In the genomic region with DNA sequence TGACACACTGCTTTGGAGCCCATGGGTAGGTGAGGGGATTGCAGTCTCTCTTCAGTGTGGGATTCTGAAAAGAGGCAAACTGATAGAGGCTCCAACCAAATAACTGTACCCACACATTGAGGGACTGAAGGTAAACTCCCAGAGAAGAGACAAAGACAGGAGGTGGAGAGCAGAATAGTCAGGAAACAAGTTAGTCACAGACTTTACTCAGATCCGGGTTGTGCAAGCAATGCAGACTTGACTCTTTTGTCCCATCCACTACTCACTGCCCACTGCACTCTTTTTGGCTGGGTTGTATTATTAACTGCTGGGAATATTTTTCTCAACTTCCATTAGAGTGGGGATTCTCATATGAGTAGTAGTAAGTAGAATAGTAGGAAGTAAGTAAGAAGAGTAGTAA, we compare ENCODE assay signal across 18 cellular contexts.
DNase-seq lines count a peak whose midpoint lies in the region; TF ChIP-seq lines count a peak whose summit lies in the region.
"Had no signal": no experiment of that assay in that cellular context is flagged by ENCODE, and none has a peak within 500 bp of the region (broad histone marks: within the 10 kb centered on the region; RNA-seq: fewer than 3 reads in every experiment).

No MANE protein-coding gene starts in this region.

- in situ Hi-C loops in mammary epithelial cell (cut with MboI; ENCODE audit: low sequenced_read_pairs in 2 of 2): no loop called here

- H3K4me2 ChIP-seq in mammary epithelial cell (ENCODE audit: insufficient read depth, low read depth, low read length): no peak overlapping the region
- H3K4me2 ChIP-seq: A549; BLaER1 treated with 17β-estradiol and CSF1 and Interleukin-3, amounts not matched to agents 10 nM and 100 nM had no signal

- H3K4me3 Mint-ChIP-seq in MCF 10A (ENCODE audit: unreplicated experiment): no peak overlapping the region
- H3K4me3 Mint-ChIP-seq: B cell; CD4-positive, alpha-beta T cell; CD8-positive, alpha-beta T cell had no signal

- dilution Hi-C loops in mammary epithelial cell (cut with HindIII; ENCODE audit: low sequenced_read_pairs): no loop called here

- no peaks in the 10 kb centered on the region for H3K36me3 Mint-ChIP-seq in MCF 10A (ENCODE audit: insufficient read depth, unreplicated experiment)
- H3K36me3 Mint-ChIP-seq: CD8-positive, alpha-beta T cell had no signal

- peaks cover 21% of the 10 kb centered on the region for H3K4me1 Mint-ChIP-seq in MCF 10A (ENCODE audit: insufficient read depth, unreplicated experiment)
- H3K4me1 Mint-ChIP-seq: B cell had no signal

- peaks cover 2% of the 10 kb centered on the region for H3K9me3 ChIP-seq in mammary epithelial cell (replicated peaks; ENCODE audit: insufficient read depth, low read length)
- H3K9me3 ChIP-seq: BLaER1 treated with 17β-estradiol and CSF1 and Interleukin-3, amounts not matched to agents 10 nM and 100 nM; Caco-2 had no signal

- no peak overlapping the region for H3K27ac ChIP-seq in mammary epithelial cell (ENCODE audit: insufficient read depth, low read depth, low read length)
- H3K27ac ChIP-seq: 22Rv1; A549; BLaER1 treated with 17β-estradiol and CSF1 and Interleukin-3, amounts not matched to agents 10 nM and 100 nM; C4-2B had no signal

- DNase-seq in MCF 10A (ENCODE audit: unreplicated experiment): peak; percentile 38
- no peak for DNase-seq in mammary epithelial cell
- DNase-seq in dermis microvascular lymphatic vessel endothelial cell (ENCODE audit: low read depth in 2 of 2): peak; percentile 65 to 82
- DNase-seq in fibroblast of pulmonary artery (ENCODE audit: low read depth): peak; percentile 44
- DNase-seq in NCI-H2107 (lab: John Stamatoyannopoulos, UW): no peak
- no peak for DNase-seq in ecto neural progenitor cell (ENCODE audit: low spot score)
- DNase-seq: AML-193; Caco-2; Calu3; CD4-positive, alpha-beta T cell; CD8-positive, alpha-beta T cell; DMS79 treated with DMSO at 0.1 percent for 48 hours; GF-D8 had no signal

- H2AFZ ChIP-seq in mammary epithelial cell (ENCODE audit: low read depth, low read length): no peak overlapping the region

- TF ChIP-seq CTCF in MCF 10A (IDR thresholded peaks at IDR 0.05; ENCODE audit: unreplicated experiment) (no peak), mammary epithelial cell (conservative IDR thresholded peaks at IDR 0.05 in 1 of 2, IDR thresholded peaks at IDR 0.05 in 1 of 2; ENCODE audit: extremely low read depth in 1 of 2, insufficient read depth in 1 of 2, low read depth in 1 of 2, low read length in 2 of 2) (no peak), fibroblast of pulmonary artery (IDR thresholded peaks at IDR 0.05; ENCODE audit: low read length, missing control alignments) (no peak)

- POLR2A ChIA-PET in MCF 10A (lab: Yijun Ruan, JAX): no interaction called here

- intact Hi-C loops in MCF 10A (cut with micrococcal nuclease): no loop called here
- intact Hi-C loops in mammary epithelial cell (cut with micrococcal nuclease): no loop called here

- no peak overlapping the region for H3K9ac ChIP-seq in mammary epithelial cell (ENCODE audit: insufficient read depth, low read length)
- H3K9ac ChIP-seq: BLaER1 treated with 17β-estradiol and CSF1 and Interleukin-3, amounts not matched to agents 10 nM and 100 nM had no signal

- H3K4me3 ChIP-seq in mammary epithelial cell (replicated peaks in 1 of 3; ENCODE audit: insufficient read depth in 1 of 3, low read depth in 2 of 3, low read length in 3 of 3) (no peak overlapping the region), fibroblast of pulmonary artery (replicated peaks; ENCODE audit: low read depth, low read length) (no peak overlapping the region)
- H3K4me3 ChIP-seq: A549; BLaER1 treated with 17β-estradiol and CSF1 and Interleukin-3, amounts not matched to agents 10 nM and 100 nM had no signal

- no peaks in the 10 kb centered on the region for H3K27me3 ChIP-seq in mammary epithelial cell (ENCODE audit: insufficient read depth, low read length)
- H3K27me3 ChIP-seq: BLaER1 treated with 17β-estradiol and CSF1 and Interleukin-3, amounts not matched to agents 10 nM and 100 nM had no signal

- no peaks in the 10 kb centered on the region for H3K36me3 ChIP-seq in mammary epithelial cell (ENCODE audit: insufficient read depth, low read length)
- H3K36me3 ChIP-seq: BLaER1 treated with 17β-estradiol and CSF1 and Interleukin-3, amounts not matched to agents 10 nM and 100 nM had no signal

- BruUV-seq in MCF 10A (replicated peaks; lab: Mats Ljungman, UMichigan): no TSS peak
- BruUV-seq in mammary epithelial cell (replicated peaks; lab: Mats Ljungman, UMichigan): no TSS peak

- CTCF ChIA-PET in MCF 10A (lab: Yijun Ruan, JAX): no interaction called here
- CTCF ChIA-PET in mammary epithelial cell (lab: Charles Lee; ENCODE audit: low non-redundant PET): no interaction called here

- no peaks in the 10 kb centered on the region for H3K79me2 ChIP-seq in mammary epithelial cell (ENCODE audit: insufficient read depth, low read length)

- H4K20me1 ChIP-seq in mammary epithelial cell (ENCODE audit: insufficient read depth, low read length): no peaks in the 10 kb centered on the region

- 89% methylated on average over 1 of the region's 1 CpG for WGBS in mammary epithelial cell (ENCODE audit: low coverage, missing lambda C conversion rate)

- H3K27me3 Mint-ChIP-seq in MCF 10A (ENCODE audit: insufficient read depth, unreplicated experiment): no peaks in the 10 kb centered on the region
- H3K27me3 Mint-ChIP-seq: B cell; CD4-positive, alpha-beta T cell had no signal

- H3K9me3 Mint-ChIP-seq in MCF 10A (ENCODE audit: unreplicated experiment): no peaks in the 10 kb centered on the region

- H3K27ac Mint-ChIP-seq in MCF 10A (ENCODE audit: low read depth, unreplicated experiment): no peak overlapping the region
- H3K27ac Mint-ChIP-seq: B cell; CD4-positive, alpha-beta T cell; CD8-positive, alpha-beta T cell had no signal

- no peaks in the 10 kb centered on the region for H3K4me1 ChIP-seq in mammary epithelial cell (ENCODE audit: insufficient read depth, low read length)
- H3K4me1 ChIP-seq: A549, Caco-2 had no signal

Comparison
In these comparisons a context has a peak if more than half of its experiments do, and no peak if none do; other contexts are left out.
1. DNase-seq: peak in MCF 10A (single experiment), dermis microvascular lymphatic vessel endothelial cell (2 of 2) and fibroblast of pulmonary artery (single experiment); none in mammary epithelial cell (single experiment), NCI-H2107 (single experiment) and ecto neural progenitor cell (single experiment).